In genomic region chr18:50280707-50281294, GRCh38 we compare ENCODE assay signal across 1 cellular context.
TF ChIP-seq lines count a peak whose summit lies in the region.

No MANE protein-coding gene starts in this region.

TF ChIP-seq in liver, 16 proteins besides CTCF, POLR2A, EP300 and RAD21 (continued from another document):
- TF ChIP-seq SP1 (IDR thresholded peaks at IDR 0.05) = no peak
- TF ChIP-seq EGR1 (IDR thresholded peaks at IDR 0.05; ENCODE audit: low read depth in 2 of 2) = no peak
- TF ChIP-seq FOXA1 (IDR thresholded peaks at IDR 0.05) = no peak
